Comparison of ENCODE assay signal across 1 cellular context in genomic region chr17:17824119-17824779, GRCh38.
A peak's percentile ranks its signal among the peaks of the same experiment; 100 is the strongest.
TF ChIP-seq lines count a peak whose summit lies in the region.

No MANE protein-coding gene starts in this region.

TF ChIP-seq in GM12878, 131 proteins besides CTCF, POLR2A, EP300 and RAD21 (continued from another document):
- TF ChIP-seq SUPT20H (IDR thresholded peaks at IDR 0.05; ENCODE audit: borderline replicate concordance, control insufficient read depth, low read depth, low read length) (no peak), GATAD2B (conservative IDR thresholded peaks at IDR 0.05; ENCODE audit: low read depth) (0 out of 2 replicates have a peak, but pooled peaks have one; percentile 28), ZBTB40 (IDR thresholded peaks at IDR 0.05; ENCODE audit: borderline replicate concordance) (peak; percentile 23; the same call in 1 of the 2 replicates), CHD2 (IDR thresholded peaks at IDR 0.05; ENCODE audit: borderline replicate concordance, low read depth, low read length) (peak; percentile 51), MEF2B (IDR thresholded peaks at IDR 0.05; ENCODE audit: partially characterized antibody, poor library complexity, severe bottlenecking) (peak; percentile 16), IKZF1 (conservative IDR thresholded peaks at IDR 0.05) (peak; percentile 60), IKZF2 (IDR thresholded peaks at IDR 0.05) (peak in 1 of 2 experiments; percentile 42; a peak in 1 of 4 replicates), ZNF207 (IDR thresholded peaks at IDR 0.05; ENCODE audit: borderline replicate concordance) (0 out of 2 replicates have a peak, but pooled peaks have one; percentile 30), BRCA1 (IDR thresholded peaks at IDR 0.05; ENCODE audit: low read depth, low read length) (no peak), DPF2 (IDR thresholded peaks at IDR 0.05) (0 out of 2 replicates have a peak, but pooled peaks have one; percentile 23), NFYA (IDR thresholded peaks at IDR 0.05; ENCODE audit: borderline replicate concordance, low read depth, low read length) (no peak), RELA (IDR thresholded peaks at IDR 0.05; ENCODE audit: borderline replicate concordance, partially characterized antibody) (no peak), ZSCAN29 (IDR thresholded peaks at IDR 0.05) (no peak)
- TF ChIP-seq, protein P1, sequence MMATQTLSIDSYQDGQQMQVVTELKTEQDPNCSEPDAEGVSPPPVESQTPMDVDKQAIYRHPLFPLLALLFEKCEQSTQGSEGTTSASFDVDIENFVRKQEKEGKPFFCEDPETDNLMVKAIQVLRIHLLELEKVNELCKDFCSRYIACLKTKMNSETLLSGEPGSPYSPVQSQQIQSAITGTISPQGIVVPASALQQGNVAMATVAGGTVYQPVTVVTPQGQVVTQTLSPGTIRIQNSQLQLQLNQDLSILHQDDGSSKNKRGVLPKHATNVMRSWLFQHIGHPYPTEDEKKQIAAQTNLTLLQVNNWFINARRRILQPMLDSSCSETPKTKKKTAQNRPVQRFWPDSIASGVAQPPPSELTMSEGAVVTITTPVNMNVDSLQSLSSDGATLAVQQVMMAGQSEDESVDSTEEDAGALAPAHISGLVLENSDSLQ (IDR thresholded peaks at IDR 0.05) = peak; percentile 73
